Comparison of ENCODE assay signal across 13 cellular contexts in the genomic region with DNA sequence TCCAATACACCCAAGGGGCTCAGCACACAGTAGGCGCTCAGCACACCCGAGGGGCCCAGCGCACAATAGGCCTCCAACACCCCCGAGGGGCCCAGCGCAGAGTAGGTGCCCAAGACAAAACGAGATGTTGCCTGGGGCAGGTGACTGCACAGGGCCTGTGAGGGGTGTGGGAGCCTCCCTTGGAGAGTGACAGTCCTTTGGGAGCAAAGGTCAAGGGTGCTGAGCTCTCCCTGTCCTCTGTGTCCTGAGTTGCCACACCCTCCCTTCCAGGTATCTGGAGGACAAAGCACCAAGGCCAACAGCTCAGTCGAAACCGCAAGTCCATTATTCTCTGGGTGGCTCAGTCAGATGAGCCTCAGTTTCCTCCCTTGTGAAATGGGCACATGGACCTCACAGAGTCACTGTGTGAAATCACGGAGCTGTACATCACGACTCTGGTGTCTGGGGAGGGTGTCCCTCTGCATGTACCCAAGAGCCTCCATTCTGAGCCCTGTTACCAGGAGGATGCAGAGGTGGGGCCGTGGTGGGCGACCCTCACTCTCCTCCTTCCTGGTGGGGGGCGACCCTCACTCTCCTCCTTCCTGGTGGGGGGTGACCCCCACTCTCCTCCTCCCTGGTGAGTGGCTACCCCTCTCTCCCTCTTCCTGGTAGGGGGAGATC.
DNase-seq lines count a peak whose midpoint lies in the region; ATAC-seq and TF ChIP-seq lines count a peak whose summit lies in the region.
"Had no signal": no experiment of that assay in that cellular context is flagged by ENCODE, and none has a peak within 500 bp of the region (broad histone marks: within the 10 kb centered on the region; RNA-seq: fewer than 3 reads in every experiment).

No MANE protein-coding gene starts in this region.

- H3K27ac Mint-ChIP-seq in activated B cell treated with CpG ODN at 0.5 μM for 24 hours, result no peak overlapping the region
- H3K27ac Mint-ChIP-seq: activated T-cell treated with anti-CD3 and anti-CD28 coated beads, Interleukin-2, amount 50 U/mL, for 72 hours; nephron progenitor cell had no signal

- H2AFZ ChIP-seq in HCT116 (ENCODE audit: low read depth, low read length, poor library complexity, severe bottlenecking), result no peak overlapping the region

- TF ChIP-seq POLR2A in HCT116 (IDR thresholded peaks at IDR 0.05; ENCODE audit: borderline replicate concordance, extremely low read depth, insufficient read depth, insufficient read length), result no peak
- TF ChIP-seq POLR2A in GM18505 (IDR thresholded peaks at IDR 0.05; ENCODE audit: borderline replicate concordance, extremely low read depth, insufficient read depth, insufficient read length), result no peak

- no peak overlapping the region for H3K4me2 ChIP-seq in HCT116 (ENCODE audit: low read length)

- RAD21 ChIA-PET in HCT116 (lab: Charles Lee; ENCODE audit: low non-redundant PET in 1 of 2, low total read pairs in 2 of 2, uncharacterized antibody in 2 of 2, unreplicated experiment in 2 of 2), result no interaction called here

- no peaks in the 10 kb centered on the region for H4K20me1 ChIP-seq in HCT116 (ENCODE audit: insufficient read depth)

- no peaks in the 10 kb centered on the region for H3K79me2 ChIP-seq in HCT116 (ENCODE audit: insufficient read depth, low read length)

- H3K27ac ChIP-seq in HCT116 (ENCODE audit: low read depth, low read length), result no peak overlapping the region

- no peaks in the 10 kb centered on the region for H3K9me2 ChIP-seq in HCT116 (ENCODE audit: insufficient read depth)

- H3K27me3 Mint-ChIP-seq in activated B cell treated with CpG ODN at 0.5 μM for 24 hours, result peaks cover 11% of the 10 kb centered on the region
- H3K27me3 Mint-ChIP-seq: central memory CD8-positive, alpha-beta T cell had no signal

- DNase-seq in COLO668 (lab: John Stamatoyannopoulos, UW; ENCODE audit: unreplicated experiment), result peak; percentile 49
- DNase-seq in HCT116 (ENCODE audit: low read depth, low spot score), result no peak
- DNase-seq in activated B cell treated with CpG ODN at 0.5 μM for 24 hours, result peak; percentile 14
- peak; percentile 83 for DNase-seq in mesenteric fat pad (ENCODE audit: low spot score)
- DNase-seq in SHP77 (lab: John Stamatoyannopoulos, UW), result no peak
- DNase-seq in NCI-H510A treated with DMSO at 0.1 percent for 48 hours (lab: John Stamatoyannopoulos, UW), result no peak
- DNase-seq in A172 (ENCODE audit: low spot score), result no peak
- DNase-seq: activated T-cell treated with anti-CD3 and anti-CD28 coated beads, Interleukin-2, amount 50 U/mL, for 72 hours; NCI-H1092 treated with DMSO at 0.1 percent for 48 hours; nephron progenitor cell; stimulated activated CD4-positive, alpha-beta T cell treated with anti-CD3 and anti-CD28 coated beads, Interleukin-12 subunit alpha, Interleukin-12 subunit beta, amount 100 ng/mL, for 4 hours had no signal

- H3K9me3 ChIP-seq in HCT116 (ENCODE audit: control insufficient read depth in 1 of 2, insufficient read depth in 1 of 2, low read depth in 1 of 2, low read length in 2 of 2), result no peaks in the 10 kb centered on the region

- H3K27me3 ChIP-seq in HCT116 (ENCODE audit: insufficient read depth, low read length), result peaks cover 4% of the 10 kb centered on the region; the same call in 1 of the 2 replicates

- no peak overlapping the region for H3K4me3 ChIP-seq in HCT116 (replicated peaks in 1 of 2; ENCODE audit: low read depth in 1 of 2, low read length in 2 of 2)

- intact Hi-C loops in HCT116 (cut with micrococcal nuclease) (no loop called here), activated B cell treated with CpG ODN at 0.5 μM for 24 hours (cut with micrococcal nuclease) (loop anchor here (10.0 kb wide), 1 partner anchor 234 kb away; no protein-coding TSS in a partner anchor)

- peak; percentile 69 for ATAC-seq in HCT116
- no peak for ATAC-seq in activated B cell treated with CpG ODN at 0.5 μM for 24 hours (ENCODE audit: low read depth)
- ATAC-seq in GM18505 (IDR thresholded peaks at IDR 0.05; ENCODE audit: unreplicated experiment), result no peak

- H3K9ac ChIP-seq in HCT116 (ENCODE audit: low read length), result no peak overlapping the region

- peaks cover 13% of the 10 kb centered on the region for H3K4me1 Mint-ChIP-seq in activated B cell treated with CpG ODN at 0.5 μM for 24 hours

- H3K36me3 ChIP-seq in HCT116 (ENCODE audit: control insufficient read depth in 1 of 2, insufficient read depth in 2 of 2, low read length in 2 of 2), result no peaks in the 10 kb centered on the region

- no peak for TF ChIP-seq CTCF in HCT116 (IDR thresholded peaks at IDR 0.05 in 2 of 3, conservative IDR thresholded peaks at IDR 0.05 in 1 of 3; ENCODE audit: borderline replicate concordance in 1 of 3, insufficient read depth in 1 of 3, low read depth in 2 of 3, low read length in 2 of 3)
- TF ChIP-seq CTCF in activated B cell treated with CpG ODN at 0.5 μM for 24 hours (IDR thresholded peaks at IDR 0.05), result no peak

- no peak overlapping the region for H3K4me3 Mint-ChIP-seq in activated B cell treated with CpG ODN at 0.5 μM for 24 hours
- H3K4me3 Mint-ChIP-seq: activated T-cell treated with anti-CD3 and anti-CD28 coated beads, Interleukin-2, amount 50 U/mL, for 72 hours; central memory CD8-positive, alpha-beta T cell; nephron progenitor cell had no signal

- H3K4me1 ChIP-seq in HCT116 (ENCODE audit: control insufficient read depth in 1 of 2, insufficient read depth in 2 of 2, low read length in 2 of 2), result no peaks in the 10 kb centered on the region

- no peaks in the 10 kb centered on the region for H3K9me3 Mint-ChIP-seq in activated B cell treated with CpG ODN at 0.5 μM for 24 hours
- H3K9me3 Mint-ChIP-seq: activated T-cell treated with anti-CD3 and anti-CD28 coated beads, Interleukin-2, amount 50 U/mL, for 72 hours; central memory CD8-positive, alpha-beta T cell; nephron progenitor cell had no signal

- no peak for TF ChIP-seq RAD21 in HCT116 (IDR thresholded peaks at IDR 0.05; ENCODE audit: low read depth)

- BruUV-seq in HCT116 (replicated peaks; lab: Mats Ljungman, UMichigan), result no TSS peak

- CTCF ChIA-PET in HCT116 (lab: Charles Lee), result no interaction called here
- CTCF ChIA-PET in activated B cell treated with CpG ODN at 0.5 μM for 24 hours (lab: Charles Lee), result no interaction called here

- H3K36me3 Mint-ChIP-seq in activated B cell treated with CpG ODN at 0.5 μM for 24 hours (ENCODE audit: low read depth), result no peaks in the 10 kb centered on the region

- POLR2A ChIA-PET in HCT116 (lab: Charles Lee), result no interaction called here
- POLR2A ChIA-PET in activated B cell treated with CpG ODN at 0.5 μM for 24 hours (lab: Charles Lee), result no interaction called here

TF ChIP-seq in HCT116, 20 proteins besides CTCF, POLR2A, EP300 and RAD21 (continues in another document):
- no peak for TF ChIP-seq ZBTB33 (IDR thresholded peaks at IDR 0.05; ENCODE audit: extremely low read depth, insufficient replicate concordance, low read length)
- no peak for TF ChIP-seq TCF7L2 (IDR thresholded peaks at IDR 0.05; ENCODE audit: borderline replicate concordance, extremely low read depth, insufficient read depth, insufficient read length)
- no peak for TF ChIP-seq ZFX (IDR thresholded peaks at IDR 0.05)
- TF ChIP-seq SP1 (IDR thresholded peaks at IDR 0.05; ENCODE audit: low read depth), result no peak
- no peak for TF ChIP-seq SRF (IDR thresholded peaks at IDR 0.05; ENCODE audit: low read depth)
- TF ChIP-seq POLR2AphosphoS5 (IDR thresholded peaks at IDR 0.05; ENCODE audit: low read depth, low read length), result no peak
- TF ChIP-seq CEBPB (IDR thresholded peaks at IDR 0.05; ENCODE audit: low read depth), result no peak
- TF ChIP-seq YY1 (IDR thresholded peaks at IDR 0.05; ENCODE audit: extremely low read depth, insufficient replicate concordance, low read depth, low read length), result no peak
- no peak for TF ChIP-seq JUND (IDR thresholded peaks at IDR 0.05)
- TF ChIP-seq FOSL1 (IDR thresholded peaks at IDR 0.05; ENCODE audit: low read depth), result no peak
- TF ChIP-seq, protein P1, sequence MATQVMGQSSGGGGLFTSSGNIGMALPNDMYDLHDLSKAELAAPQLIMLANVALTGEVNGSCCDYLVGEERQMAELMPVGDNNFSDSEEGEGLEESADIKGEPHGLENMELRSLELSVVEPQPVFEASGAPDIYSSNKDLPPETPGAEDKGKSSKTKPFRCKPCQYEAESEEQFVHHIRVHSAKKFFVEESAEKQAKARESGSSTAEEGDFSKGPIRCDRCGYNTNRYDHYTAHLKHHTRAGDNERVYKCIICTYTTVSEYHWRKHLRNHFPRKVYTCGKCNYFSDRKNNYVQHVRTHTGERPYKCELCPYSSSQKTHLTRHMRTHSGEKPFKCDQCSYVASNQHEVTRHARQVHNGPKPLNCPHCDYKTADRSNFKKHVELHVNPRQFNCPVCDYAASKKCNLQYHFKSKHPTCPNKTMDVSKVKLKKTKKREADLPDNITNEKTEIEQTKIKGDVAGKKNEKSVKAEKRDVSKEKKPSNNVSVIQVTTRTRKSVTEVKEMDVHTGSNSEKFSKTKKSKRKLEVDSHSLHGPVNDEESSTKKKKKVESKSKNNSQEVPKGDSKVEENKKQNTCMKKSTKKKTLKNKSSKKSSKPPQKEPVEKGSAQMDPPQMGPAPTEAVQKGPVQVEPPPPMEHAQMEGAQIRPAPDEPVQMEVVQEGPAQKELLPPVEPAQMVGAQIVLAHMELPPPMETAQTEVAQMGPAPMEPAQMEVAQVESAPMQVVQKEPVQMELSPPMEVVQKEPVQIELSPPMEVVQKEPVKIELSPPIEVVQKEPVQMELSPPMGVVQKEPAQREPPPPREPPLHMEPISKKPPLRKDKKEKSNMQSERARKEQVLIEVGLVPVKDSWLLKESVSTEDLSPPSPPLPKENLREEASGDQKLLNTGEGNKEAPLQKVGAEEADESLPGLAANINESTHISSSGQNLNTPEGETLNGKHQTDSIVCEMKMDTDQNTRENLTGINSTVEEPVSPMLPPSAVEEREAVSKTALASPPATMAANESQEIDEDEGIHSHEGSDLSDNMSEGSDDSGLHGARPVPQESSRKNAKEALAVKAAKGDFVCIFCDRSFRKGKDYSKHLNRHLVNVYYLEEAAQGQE (IDR thresholded peaks at IDR 0.05; ENCODE audit: low read depth), result no peak
- no peak for TF ChIP-seq ELF1 (IDR thresholded peaks at IDR 0.05; ENCODE audit: borderline replicate concordance, low read depth)

Comparison
In these comparisons a context has a peak if more than half of its experiments do, and no peak if none do; other contexts are left out.
1. DNase-seq: peak in COLO668 (single experiment), activated B cell treated with CpG ODN at 0.5 μM for 24 hours (single experiment) and mesenteric fat pad (single experiment); none in HCT116 (single experiment), SHP77 (0 of 2), NCI-H510A treated with DMSO at 0.1 percent for 48 hours (single experiment) and A172 (single experiment).